In the genomic region with DNA sequence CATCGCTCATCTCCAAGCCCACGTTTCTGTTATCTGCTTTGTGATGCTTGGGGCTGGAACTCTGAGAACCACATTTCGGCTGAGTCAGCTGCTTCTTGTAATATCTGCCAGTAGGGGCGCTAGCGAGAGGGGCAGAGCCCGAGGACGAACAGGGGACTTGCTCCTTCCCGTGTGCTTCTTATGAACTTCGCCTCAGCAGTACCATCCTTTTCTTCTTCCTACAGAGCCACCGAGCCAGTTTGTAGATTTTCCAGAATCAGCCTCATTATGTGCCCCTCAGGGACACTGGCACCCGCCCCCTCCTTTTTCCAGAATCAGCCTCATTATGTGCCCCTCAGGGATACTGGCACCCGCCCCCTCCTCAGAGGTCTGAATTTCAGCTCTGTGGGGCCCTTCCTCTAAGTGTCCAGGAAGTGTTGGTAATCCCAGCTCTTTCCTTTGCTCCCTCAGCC, we compare ENCODE assay signal across 8 cellular contexts.
A peak's percentile ranks its signal among the peaks of the same experiment; 100 is the strongest.
DNase-seq lines count a peak whose midpoint lies in the region; ATAC-seq and TF ChIP-seq lines count a peak whose summit lies in the region.

No MANE protein-coding gene starts in this region.

- TF ChIP-seq POLR2A in sigmoid colon (IDR thresholded peaks at IDR 0.05): no peak

- H3K4me2 ChIP-seq in neural cell (ENCODE audit: low read length): no peak overlapping the region

- H3K79me2 ChIP-seq in neural cell (replicated peaks; ENCODE audit: insufficient read depth, low read length): no peaks in the 10 kb centered on the region

- peak; percentile 70 for ATAC-seq in HG02623 (IDR thresholded peaks at IDR 0.05; ENCODE audit: unreplicated experiment)

- H3K9me3 ChIP-seq in neural cell (ENCODE audit: low read length) (no peaks in the 10 kb centered on the region), sigmoid colon (no peaks in the 10 kb centered on the region)

- H3K27me3 ChIP-seq in neural cell (ENCODE audit: insufficient read depth, low read depth, low read length) (no peaks in the 10 kb centered on the region), sigmoid colon (no peaks in the 10 kb centered on the region)

- no peaks in the 10 kb centered on the region for H3K9me2 ChIP-seq in neural cell (ENCODE audit: insufficient read depth, low read length)

- H3K9ac ChIP-seq in neural cell (ENCODE audit: low read length): no peak overlapping the region

- DNase-seq in SHP77 (lab: John Stamatoyannopoulos, UW): peak; percentile 34 to 53
- no peak for DNase-seq in SHP77 treated with DMSO at 0.1 percent for 48 hours (lab: John Stamatoyannopoulos, UW)
- DNase-seq in NCI-H187 treated with DMSO at 0.1 percent for 48 hours (lab: John Stamatoyannopoulos, UW): peak; percentile 25
- DNase-seq in activated CD4-positive, alpha-beta T cell treated with anti-CD3 and anti-CD28 coated beads, Interleukin-2, amount 50 U/mL, for 48 hours: peak; percentile 49 to 60
- DNase-seq in epithelial cell of proximal tubule (ENCODE audit: low read depth): no peak
- DNase-seq in sigmoid colon: no peak

- no peak for TF ChIP-seq RAD21 in neural cell (conservative IDR thresholded peaks at IDR 0.05)

- H3K36me3 ChIP-seq in neural cell (ENCODE audit: insufficient read depth, low read length) (no peaks in the 10 kb centered on the region), sigmoid colon (no peaks in the 10 kb centered on the region)

- H3K4me1 ChIP-seq in sigmoid colon: no peaks in the 10 kb centered on the region

- 23 to 31% methylated on average over 12 of the region's 12 CpGs for WGBS in sigmoid colon, 2 donors

- H3K4me3 ChIP-seq in epithelial cell of proximal tubule (ENCODE audit: low read depth, low read length): no peak overlapping the region
- H3K4me3 ChIP-seq in neural cell (ENCODE audit: low read length): no peak overlapping the region
- no peak overlapping the region for H3K4me3 ChIP-seq in sigmoid colon

- no peaks in the 10 kb centered on the region for H3F3A ChIP-seq in neural cell (ENCODE audit: insufficient read depth, low read length, poor library complexity, severe bottlenecking)

- no peak overlapping the region for H2AFZ ChIP-seq in neural cell (ENCODE audit: low read depth, low read length)

- H3K27ac ChIP-seq in neural cell (ENCODE audit: low read length): no peak overlapping the region
- no peak overlapping the region for H3K27ac ChIP-seq in sigmoid colon

- H4K20me1 ChIP-seq in neural cell (ENCODE audit: insufficient read depth): no peaks in the 10 kb centered on the region

- TF ChIP-seq CTCF in epithelial cell of proximal tubule (conservative IDR thresholded peaks at IDR 0.05; ENCODE audit: low read depth, low read length) (peak; percentile 78), neural cell (IDR thresholded peaks at IDR 0.05; ENCODE audit: poor library complexity, severe bottlenecking) (peak; percentile 23), sigmoid colon (IDR thresholded peaks at IDR 0.05) (peak in 2 of 4 experiments; percentile 10 to 28)

- TF ChIP-seq EP300 in neural cell (conservative IDR thresholded peaks at IDR 0.05; ENCODE audit: poor library complexity, severe bottlenecking) (no peak), sigmoid colon (IDR thresholded peaks at IDR 0.05) (no peak)

- intact Hi-C loops in sigmoid colon (cut with DNase I): no loop called here

TF ChIP-seq in neural cell, 6 proteins besides CTCF, POLR2A, EP300 and RAD21:
- TF ChIP-seq TAF1 (IDR thresholded peaks at IDR 0.05; ENCODE audit: low read depth) (no peak), REST (IDR thresholded peaks at IDR 0.05; ENCODE audit: borderline replicate concordance) (no peak), MXI1 (conservative IDR thresholded peaks at IDR 0.05; ENCODE audit: poor library complexity, severe bottlenecking) (no peak), EZH2 (IDR thresholded peaks at IDR 0.05; ENCODE audit: borderline replicate concordance, insufficient read depth, low read length, poor library complexity, severe bottlenecking) (no peak), SMC3 (conservative IDR thresholded peaks at IDR 0.05; ENCODE audit: poor library complexity) (no peak), POLR2AphosphoS5 (IDR thresholded peaks at IDR 0.05) (no peak)

Comparison
In these comparisons a context has a peak if more than half of its experiments do, and no peak if none do; other contexts are left out.
1. DNase-seq: peak in SHP77 (2 of 2), NCI-H187 treated with DMSO at 0.1 percent for 48 hours (single experiment) and activated CD4-positive, alpha-beta T cell treated with anti-CD3 and anti-CD28 coated beads, Interleukin-2, amount 50 U/mL, for 48 hours (2 of 2); none in SHP77 treated with DMSO at 0.1 percent for 48 hours (single experiment), epithelial cell of proximal tubule (single experiment) and sigmoid colon (single experiment).